In genomic region chr5:10977011-10977410, GRCh38 we compare ENCODE assay signal across 15 cellular contexts.
DNase-seq lines count a peak whose midpoint lies in the region; ATAC-seq and TF ChIP-seq lines count a peak whose summit lies in the region.
"Had no signal": no experiment of that assay in that cellular context is flagged by ENCODE, and none has a peak within 500 bp of the region (broad histone marks: within the 10 kb centered on the region; RNA-seq: fewer than 3 reads in every experiment).

No MANE protein-coding gene starts in this region.

- H3K4me3 ChIP-seq in NB4 (ENCODE audit: low read depth, low read length): no peak overlapping the region
- H3K4me3 ChIP-seq in adrenal gland: no peak overlapping the region
- H3K4me3 ChIP-seq in right lobe of liver: no peak overlapping the region
- H3K4me3 ChIP-seq: A549, HAP-1 had no signal

- no peak for TF ChIP-seq CTCF in NB4 (IDR thresholded peaks at IDR 0.05; ENCODE audit: low read depth, low read length)
- no peak for TF ChIP-seq CTCF in adrenal gland (IDR thresholded peaks at IDR 0.05)
- TF ChIP-seq CTCF in right lobe of liver (IDR thresholded peaks at IDR 0.05): no peak

- in situ Hi-C loops in KBM-7 (cut with MboI; ENCODE audit: low pct_unique_long_range_greater_than_20kb, low sequenced_read_pairs): no loop called here

- H3K4me1 ChIP-seq in adrenal gland (replicated peaks in 1 of 2): no peaks in the 10 kb centered on the region
- H3K4me1 ChIP-seq in right lobe of liver: no peaks in the 10 kb centered on the region
- H3K4me1 ChIP-seq: A549, BE2C, HAP-1 had no signal

- H3K27ac ChIP-seq in adrenal gland (no peak overlapping the region), right lobe of liver (no peak overlapping the region)
- H3K27ac ChIP-seq: A549, HL-60 had no signal

- intact Hi-C loops in adrenal gland (cut with DNase I) (no loop called here), right lobe of liver (cut with DNase I) (no loop called here)

- DNase-seq in KBM-7 (peak; percentile 15), NB4 (ENCODE audit: low read depth) (peak; percentile 62), adrenal gland (peak in 5 of 7 donors; percentile 22 to 60 (median 30)), right lobe of liver (no peak), NCI-H748 treated with DMSO at 0.1 percent for 48 hours (lab: John Stamatoyannopoulos, UW) (no peak)
- DNase-seq in activated T-cell treated with anti-CD3 and anti-CD28 coated beads, Interleukin-2, amount 50 U/mL, for 48 hours: no peak
- DNase-seq: BE2C; CD4-positive, CD25-positive, alpha-beta regulatory T cell; DMS53; GF-D8 had no signal

- 61 to 65% (median 62%) methylated on average over 5 of the region's 5 CpGs for WGBS in adrenal gland, 4 donors
- 46% methylated on average over 4 of the region's 5 CpGs for WGBS in right lobe of liver (ENCODE audit: insufficient coverage, low coverage, low lambda C conversion rate, missing lambda C conversion rate)

- TF ChIP-seq POLR2A in NB4 (IDR thresholded peaks at IDR 0.05; ENCODE audit: extremely low read depth, insufficient read length) (no peak), adrenal gland (IDR thresholded peaks at IDR 0.05) (no peak), right lobe of liver (IDR thresholded peaks at IDR 0.05) (no peak)

- H3K36me3 ChIP-seq in adrenal gland (replicated peaks in 1 of 2) (no peaks in the 10 kb centered on the region), right lobe of liver (no peaks in the 10 kb centered on the region)
- H3K36me3 ChIP-seq: BE2C, HAP-1 had no signal

- H3K27me3 ChIP-seq in adrenal gland: no peaks in the 10 kb centered on the region
- H3K27me3 ChIP-seq in right lobe of liver: no peaks in the 10 kb centered on the region
- H3K27me3 ChIP-seq: BE2C had no signal

- H3K9me3 ChIP-seq in adrenal gland (replicated peaks in 1 of 3) (no peaks in the 10 kb centered on the region), right lobe of liver (no peaks in the 10 kb centered on the region)
- H3K9me3 ChIP-seq: A549, BE2C, HAP-1 had no signal

- ATAC-seq in right lobe of liver: peak; percentile 61 to 82 (median 76)
- ATAC-seq in HG03139 (IDR thresholded peaks at IDR 0.05; ENCODE audit: unreplicated experiment): no peak
- no peak for ATAC-seq in GM18517 (IDR thresholded peaks at IDR 0.05; ENCODE audit: unreplicated experiment)
- ATAC-seq: A549 had no signal

Comparison
In these comparisons a context has a peak if more than half of its experiments do, and no peak if none do; other contexts are left out.
1. DNase-seq: peak in KBM-7 (single experiment), NB4 (single experiment) and adrenal gland (5 of 7); none in right lobe of liver (0 of 3), NCI-H748 treated with DMSO at 0.1 percent for 48 hours (single experiment) and activated T-cell treated with anti-CD3 and anti-CD28 coated beads, Interleukin-2, amount 50 U/mL, for 48 hours (0 of 2).
2. ATAC-seq: peak in right lobe of liver (4 of 4); none in HG03139 (single experiment) and GM18517 (single experiment).